ENCODE assay signal across 1 cellular context in the genomic region with DNA sequence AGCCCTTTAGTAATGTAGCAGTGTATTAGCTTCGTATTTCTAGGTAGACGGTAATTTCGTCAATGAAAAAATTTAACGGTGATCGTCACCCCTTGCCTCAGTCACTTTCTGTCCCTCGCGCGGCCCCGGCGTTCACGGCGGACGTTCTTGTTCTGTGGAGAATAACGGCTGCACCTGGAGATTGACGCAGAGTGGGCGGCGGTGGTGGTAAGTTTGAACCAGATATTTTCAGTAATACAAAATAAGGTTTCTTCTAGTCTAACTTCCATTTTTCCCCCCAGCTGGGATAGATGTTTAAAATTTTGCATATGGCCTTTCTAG.
TF ChIP-seq lines count a peak whose summit lies in the region.

No MANE protein-coding gene starts in this region.

TF ChIP-seq in HepG2, 621 proteins besides CTCF, POLR2A, EP300 and RAD21 (continues in another document):
- TF ChIP-seq SPEN (CRISPR knock-in tag; IDR thresholded peaks at IDR 0.05; ENCODE audit: low read depth) (no peak), ZNF335 (CRISPR knock-in tag; IDR thresholded peaks at IDR 0.05) (no peak), REXO4 (CRISPR knock-in tag; IDR thresholded peaks at IDR 0.05; ENCODE audit: borderline replicate concordance) (no peak), ZFP1 (CRISPR knock-in tag; IDR thresholded peaks at IDR 0.05) (no peak), ZNF207 (IDR thresholded peaks at IDR 0.05; ENCODE audit: borderline replicate concordance) (no peak), SIN3A (IDR thresholded peaks at IDR 0.05; ENCODE audit: borderline replicate concordance, low read depth, low read length) (0 out of 2 replicates have a peak, but pooled peaks have one; percentile 24), STAT5B (CRISPR knock-in tag; IDR thresholded peaks at IDR 0.05) (no peak), XRCC5 (optimal IDR thresholded peaks at IDR 0.05; ENCODE audit: low read length) (no peak), THRA (CRISPR knock-in tag; IDR thresholded peaks at IDR 0.05; ENCODE audit: borderline replicate concordance) (no peak), BORCS8-MEF2B (CRISPR knock-in tag; IDR thresholded peaks at IDR 0.05) (no peak), ZNF138 (CRISPR knock-in tag; IDR thresholded peaks at IDR 0.05; ENCODE audit: low read depth) (no peak), ZNF841 (CRISPR knock-in tag; IDR thresholded peaks at IDR 0.05; ENCODE audit: borderline replicate concordance) (no peak), KLF16 (CRISPR knock-in tag; IDR thresholded peaks at IDR 0.05) (no peak), PREB (CRISPR knock-in tag; IDR thresholded peaks at IDR 0.05) (no peak), SSRP1 (CRISPR knock-in tag; IDR thresholded peaks at IDR 0.05) (no peak), NFYC (CRISPR knock-in tag; IDR thresholded peaks at IDR 0.05) (no peak), ASH2L (IDR thresholded peaks at IDR 0.05; ENCODE audit: insufficient read length, low read depth, low read length) (peak; percentile 29), ZNF343 (CRISPR knock-in tag; IDR thresholded peaks at IDR 0.05) (no peak), ZNF563 (CRISPR knock-in tag; IDR thresholded peaks at IDR 0.05) (no peak), ZNF607 (CRISPR knock-in tag; IDR thresholded peaks at IDR 0.05; ENCODE audit: borderline replicate concordance) (no peak), GFI1 (CRISPR knock-in tag; IDR thresholded peaks at IDR 0.05; ENCODE audit: borderline replicate concordance) (0 out of 2 replicates have a peak, but pooled peaks have one; percentile 2), CENPBD1 (CRISPR knock-in tag; IDR thresholded peaks at IDR 0.05; ENCODE audit: borderline replicate concordance, low read depth) (no peak), ZBTB1 (CRISPR knock-in tag; IDR thresholded peaks at IDR 0.05; ENCODE audit: borderline replicate concordance) (no peak), NFKBIZ (CRISPR knock-in tag; IDR thresholded peaks at IDR 0.05) (0 out of 2 replicates have a peak, but pooled peaks have one; percentile 12), ZBTB10 (CRISPR knock-in tag; IDR thresholded peaks at IDR 0.05; ENCODE audit: borderline replicate concordance) (no peak), ZNF232 (CRISPR knock-in tag; IDR thresholded peaks at IDR 0.05; ENCODE audit: borderline replicate concordance) (no peak), ZNF143 (CRISPR knock-in tag; IDR thresholded peaks at IDR 0.05) (no peak), RERE (CRISPR knock-in tag; IDR thresholded peaks at IDR 0.05; ENCODE audit: low read depth) (no peak), ADNP (CRISPR knock-in tag; IDR thresholded peaks at IDR 0.05) (no peak), ERF (CRISPR knock-in tag; IDR thresholded peaks at IDR 0.05) (no peak), ZNF225 (CRISPR knock-in tag; IDR thresholded peaks at IDR 0.05) (no peak), CHCHD3 (CRISPR knock-in tag; IDR thresholded peaks at IDR 0.05) (no peak), CBX5 (CRISPR knock-in tag; IDR thresholded peaks at IDR 0.05; ENCODE audit: borderline replicate concordance) (no peak), ZNF7 (CRISPR knock-in tag; IDR thresholded peaks at IDR 0.05) (no peak), ZNF501 (CRISPR knock-in tag; IDR thresholded peaks at IDR 0.05) (0 out of 2 replicates have a peak, but pooled peaks have one; percentile 52), NR0B2 (CRISPR knock-in tag; IDR thresholded peaks at IDR 0.05) (no peak), HBP1 (CRISPR knock-in tag; IDR thresholded peaks at IDR 0.05; ENCODE audit: low read depth) (peak; percentile 1; the same call in 1 of the 2 replicates), ZNF44 (CRISPR knock-in tag; IDR thresholded peaks at IDR 0.05) (no peak)
- TF ChIP-seq, protein P1, sequence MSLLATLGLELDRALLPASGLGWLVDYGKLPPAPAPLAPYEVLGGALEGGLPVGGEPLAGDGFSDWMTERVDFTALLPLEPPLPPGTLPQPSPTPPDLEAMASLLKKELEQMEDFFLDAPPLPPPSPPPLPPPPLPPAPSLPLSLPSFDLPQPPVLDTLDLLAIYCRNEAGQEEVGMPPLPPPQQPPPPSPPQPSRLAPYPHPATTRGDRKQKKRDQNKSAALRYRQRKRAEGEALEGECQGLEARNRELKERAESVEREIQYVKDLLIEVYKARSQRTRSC (CRISPR knock-in tag; IDR thresholded peaks at IDR 0.05; ENCODE audit: low read depth), result no peak
- TF ChIP-seq, protein P2, sequence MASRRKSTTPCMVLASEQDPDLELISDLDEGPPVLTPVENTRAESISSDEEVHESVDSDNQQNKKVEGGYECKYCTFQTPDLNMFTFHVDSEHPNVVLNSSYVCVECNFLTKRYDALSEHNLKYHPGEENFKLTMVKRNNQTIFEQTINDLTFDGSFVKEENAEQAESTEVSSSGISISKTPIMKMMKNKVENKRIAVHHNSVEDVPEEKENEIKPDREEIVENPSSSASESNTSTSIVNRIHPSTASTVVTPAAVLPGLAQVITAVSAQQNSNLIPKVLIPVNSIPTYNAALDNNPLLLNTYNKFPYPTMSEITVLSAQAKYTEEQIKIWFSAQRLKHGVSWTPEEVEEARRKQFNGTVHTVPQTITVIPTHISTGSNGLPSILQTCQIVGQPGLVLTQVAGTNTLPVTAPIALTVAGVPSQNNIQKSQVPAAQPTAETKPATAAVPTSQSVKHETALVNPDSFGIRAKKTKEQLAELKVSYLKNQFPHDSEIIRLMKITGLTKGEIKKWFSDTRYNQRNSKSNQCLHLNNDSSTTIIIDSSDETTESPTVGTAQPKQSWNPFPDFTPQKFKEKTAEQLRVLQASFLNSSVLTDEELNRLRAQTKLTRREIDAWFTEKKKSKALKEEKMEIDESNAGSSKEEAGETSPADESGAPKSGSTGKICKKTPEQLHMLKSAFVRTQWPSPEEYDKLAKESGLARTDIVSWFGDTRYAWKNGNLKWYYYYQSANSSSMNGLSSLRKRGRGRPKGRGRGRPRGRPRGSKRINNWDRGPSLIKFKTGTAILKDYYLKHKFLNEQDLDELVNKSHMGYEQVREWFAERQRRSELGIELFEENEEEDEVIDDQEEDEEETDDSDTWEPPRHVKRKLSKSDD (CRISPR knock-in tag; IDR thresholded peaks at IDR 0.05; ENCODE audit: low read depth), result no peak
- TF ChIP-seq, protein P3, sequence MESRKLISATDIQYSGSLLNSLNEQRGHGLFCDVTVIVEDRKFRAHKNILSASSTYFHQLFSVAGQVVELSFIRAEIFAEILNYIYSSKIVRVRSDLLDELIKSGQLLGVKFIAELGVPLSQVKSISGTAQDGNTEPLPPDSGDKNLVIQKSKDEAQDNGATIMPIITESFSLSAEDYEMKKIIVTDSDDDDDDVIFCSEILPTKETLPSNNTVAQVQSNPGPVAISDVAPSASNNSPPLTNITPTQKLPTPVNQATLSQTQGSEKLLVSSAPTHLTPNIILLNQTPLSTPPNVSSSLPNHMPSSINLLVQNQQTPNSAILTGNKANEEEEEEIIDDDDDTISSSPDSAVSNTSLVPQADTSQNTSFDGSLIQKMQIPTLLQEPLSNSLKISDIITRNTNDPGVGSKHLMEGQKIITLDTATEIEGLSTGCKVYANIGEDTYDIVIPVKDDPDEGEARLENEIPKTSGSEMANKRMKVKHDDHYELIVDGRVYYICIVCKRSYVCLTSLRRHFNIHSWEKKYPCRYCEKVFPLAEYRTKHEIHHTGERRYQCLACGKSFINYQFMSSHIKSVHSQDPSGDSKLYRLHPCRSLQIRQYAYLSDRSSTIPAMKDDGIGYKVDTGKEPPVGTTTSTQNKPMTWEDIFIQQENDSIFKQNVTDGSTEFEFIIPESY (CRISPR knock-in tag; IDR thresholded peaks at IDR 0.05), result no peak
- TF ChIP-seq, protein P4, sequence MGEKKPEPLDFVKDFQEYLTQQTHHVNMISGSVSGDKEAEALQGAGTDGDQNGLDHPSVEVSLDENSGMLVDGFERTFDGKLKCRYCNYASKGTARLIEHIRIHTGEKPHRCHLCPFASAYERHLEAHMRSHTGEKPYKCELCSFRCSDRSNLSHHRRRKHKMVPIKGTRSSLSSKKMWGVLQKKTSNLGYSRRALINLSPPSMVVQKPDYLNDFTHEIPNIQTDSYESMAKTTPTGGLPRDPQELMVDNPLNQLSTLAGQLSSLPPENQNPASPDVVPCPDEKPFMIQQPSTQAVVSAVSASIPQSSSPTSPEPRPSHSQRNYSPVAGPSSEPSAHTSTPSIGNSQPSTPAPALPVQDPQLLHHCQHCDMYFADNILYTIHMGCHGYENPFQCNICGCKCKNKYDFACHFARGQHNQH (CRISPR knock-in tag; IDR thresholded peaks at IDR 0.05), result no peak
